30 cellular contexts compared by ENCODE assay signal in genomic region chr7:156437021-156437614, GRCh38.
"Had no signal": no experiment of that assay in that cellular context is flagged by ENCODE, and none has a peak within 500 bp of the region (broad histone marks: within the 10 kb centered on the region; RNA-seq: fewer than 3 reads in every experiment).

No MANE protein-coding gene starts in this region.

- H3K4me3 ChIP-seq: ascending aorta, breast epithelium, cardiac muscle cell, colonic mucosa, esophagus squamous epithelium had no signal

- H3K4me1 Mint-ChIP-seq: activated CD4-positive, alpha-beta memory T cell treated with anti-CD3 and anti-CD28 coated beads, Interleukin-2, amount 10 ng/mL, durations not matched to agents 7 days and 5 days; activated CD4-positive, alpha-beta T cell treated with anti-CD3 and anti-CD28 coated beads, Interleukin-2, amount 10 ng/mL, durations not matched to agents 7 days and 5 days; activated naive CD4-positive, alpha-beta T cell treated with anti-CD3 and anti-CD28 coated beads, Interleukin-2, amount 10 ng/mL, durations not matched to agents 7 days and 5 days; activated naive CD8-positive, alpha-beta T cell treated with anti-CD3 and anti-CD28 coated beads, Interleukin-2, amount 10 ng/mL, durations not matched to agents 7 days and 5 days; brain had no signal

- H3K36me3 ChIP-seq: ascending aorta, breast epithelium, cardiac muscle cell, colonic mucosa, esophagus squamous epithelium had no signal

- H3K9me3 ChIP-seq: ascending aorta, breast epithelium, colonic mucosa, esophagus squamous epithelium had no signal

- H3K27ac Mint-ChIP-seq: activated CD4-positive, alpha-beta memory T cell treated with anti-CD3 and anti-CD28 coated beads, Interleukin-2, amount 10 ng/mL, durations not matched to agents 7 days and 5 days; activated CD4-positive, alpha-beta T cell treated with anti-CD3 and anti-CD28 coated beads, Interleukin-2, amount 10 ng/mL, durations not matched to agents 7 days and 5 days; activated naive CD4-positive, alpha-beta T cell treated with anti-CD3 and anti-CD28 coated beads, Interleukin-2, amount 10 ng/mL, durations not matched to agents 7 days and 5 days; activated naive CD4-positive, alpha-beta T cell treated with anti-CD3 and anti-CD28 coated beads, Interleukin-2, amount 50 U/mL, for 72 hours; activated naive CD8-positive, alpha-beta T cell treated with anti-CD3 and anti-CD28 coated beads, Interleukin-2, amount 10 ng/mL, durations not matched to agents 7 days and 5 days; activated T-cell treated with anti-CD3 and anti-CD28 coated beads, Interleukin-2, amount 50 U/mL, for 24 hours; activated T-cell treated with anti-CD3 and anti-CD28 coated beads, Interleukin-2, amount 50 U/mL, for 72 hours; brain; WTC11 had no signal

- H3K27ac ChIP-seq: ascending aorta, breast epithelium, cardiac muscle cell, colonic mucosa, epithelial cell of prostate, esophagus squamous epithelium had no signal

- ATAC-seq: activated naive CD4-positive, alpha-beta T cell treated with anti-CD3 and anti-CD28 coated beads, Interleukin-2, amount 50 U/mL, for 72 hours; activated T-cell treated with anti-CD3 and anti-CD28 coated beads, Interleukin-2, amount 50 U/mL, for 72 hours; WTC11 had no signal

- H3K4me1 ChIP-seq: ascending aorta, breast epithelium, colonic mucosa, esophagus squamous epithelium had no signal

- H3K36me3 Mint-ChIP-seq: activated naive CD4-positive, alpha-beta T cell treated with anti-CD3 and anti-CD28 coated beads, Interleukin-2, amount 10 ng/mL, durations not matched to agents 7 days and 5 days; activated naive CD4-positive, alpha-beta T cell treated with anti-CD3 and anti-CD28 coated beads, Interleukin-2, amount 50 U/mL, for 72 hours; activated naive CD8-positive, alpha-beta T cell treated with anti-CD3 and anti-CD28 coated beads, Interleukin-2, amount 10 ng/mL, durations not matched to agents 7 days and 5 days; brain had no signal

- H3K9me3 Mint-ChIP-seq: activated CD4-positive, alpha-beta memory T cell treated with anti-CD3 and anti-CD28 coated beads, Interleukin-2, amount 10 ng/mL, durations not matched to agents 7 days and 5 days; activated CD4-positive, alpha-beta T cell treated with anti-CD3 and anti-CD28 coated beads, Interleukin-2, amount 10 ng/mL, durations not matched to agents 7 days and 5 days; activated naive CD4-positive, alpha-beta T cell treated with anti-CD3 and anti-CD28 coated beads, Interleukin-2, amount 10 ng/mL, durations not matched to agents 7 days and 5 days; activated naive CD4-positive, alpha-beta T cell treated with anti-CD3 and anti-CD28 coated beads, Interleukin-2, amount 50 U/mL, for 72 hours; activated naive CD8-positive, alpha-beta T cell treated with anti-CD3 and anti-CD28 coated beads, Interleukin-2, amount 10 ng/mL, durations not matched to agents 7 days and 5 days; activated T-cell treated with anti-CD3 and anti-CD28 coated beads, Interleukin-2, amount 50 U/mL, for 24 hours; activated T-cell treated with anti-CD3 and anti-CD28 coated beads, Interleukin-2, amount 50 U/mL, for 72 hours; brain had no signal

- DNase-seq: activated CD4-positive, alpha-beta memory T cell treated with anti-CD3 and anti-CD28 coated beads, Interleukin-2, amount 10 ng/mL, durations not matched to agents 7 days and 5 days; activated CD4-positive, alpha-beta T cell treated with anti-CD3 and anti-CD28 coated beads for 1 hour; activated CD4-positive, alpha-beta T cell treated with anti-CD3 and anti-CD28 coated beads for 4 hours; activated CD4-positive, alpha-beta T cell treated with anti-CD3 and anti-CD28 coated beads, Interleukin-2, amount 10 ng/mL, durations not matched to agents 7 days and 5 days; activated CD4-positive, alpha-beta T cell treated with anti-CD3 and anti-CD28 coated beads, Interleukin-2, amount 50 U/mL, for 4 hours; activated CD8-positive, alpha-beta memory T cell treated with anti-CD3 and anti-CD28 coated beads, Interleukin-2, amount 50 U/mL, for 48 hours; activated gamma-delta T cell; activated naive CD4-positive, alpha-beta T cell; activated naive CD4-positive, alpha-beta T cell treated with anti-CD3 and anti-CD28 coated beads, Interleukin-2, amount 10 ng/mL, durations not matched to agents 7 days and 5 days; activated naive CD8-positive, alpha-beta T cell treated with anti-CD3 and anti-CD28 coated beads, Interleukin-2, amount 10 ng/mL, durations not matched to agents 7 days and 5 days; activated T-cell treated with anti-CD3 and anti-CD28 coated beads for 4 hours; activated T-cell treated with anti-CD3 and anti-CD28 coated beads, Interleukin-2, amount 50 U/mL, for 24 hours; activated T-cell treated with anti-CD3 and anti-CD28 coated beads, Interleukin-2, amount 50 U/mL, for 72 hours; central memory CD4-positive, alpha-beta T cell; cerebellar nuclear complex; colonic mucosa; effector CD8-positive, alpha-beta T cell; esophagus squamous epithelium; head of caudate nucleus; T-helper 2 cell had no signal

- H3K4me3 Mint-ChIP-seq: activated CD4-positive, alpha-beta memory T cell treated with anti-CD3 and anti-CD28 coated beads, Interleukin-2, amount 10 ng/mL, durations not matched to agents 7 days and 5 days; activated CD4-positive, alpha-beta T cell treated with anti-CD3 and anti-CD28 coated beads, Interleukin-2, amount 10 ng/mL, durations not matched to agents 7 days and 5 days; activated naive CD4-positive, alpha-beta T cell treated with anti-CD3 and anti-CD28 coated beads, Interleukin-2, amount 10 ng/mL, durations not matched to agents 7 days and 5 days; activated naive CD8-positive, alpha-beta T cell treated with anti-CD3 and anti-CD28 coated beads, Interleukin-2, amount 10 ng/mL, durations not matched to agents 7 days and 5 days; activated T-cell treated with anti-CD3 and anti-CD28 coated beads, Interleukin-2, amount 50 U/mL, for 24 hours; activated T-cell treated with anti-CD3 and anti-CD28 coated beads, Interleukin-2, amount 50 U/mL, for 72 hours; brain; WTC11 had no signal

- H3K27me3 Mint-ChIP-seq: activated CD4-positive, alpha-beta memory T cell treated with anti-CD3 and anti-CD28 coated beads, Interleukin-2, amount 10 ng/mL, durations not matched to agents 7 days and 5 days; activated CD4-positive, alpha-beta T cell treated with anti-CD3 and anti-CD28 coated beads, Interleukin-2, amount 10 ng/mL, durations not matched to agents 7 days and 5 days had no signal

- H3K27me3 ChIP-seq: ascending aorta, cardiac muscle cell, colonic mucosa, esophagus squamous epithelium had no signal

- FAIRE-seq: endometrium, endothelial cell of umbilical vein, frontal cortex had no signal
